Comparison of ENCODE assay signal across 8 cellular contexts in genomic region chr1:234978397-234979291, GRCh38.
DNase-seq lines count a peak whose midpoint lies in the region; TF ChIP-seq lines count a peak whose summit lies in the region.

No MANE protein-coding gene starts in this region.

- H3K27me3 ChIP-seq in vagina, result no peaks in the 10 kb centered on the region

- H3K27ac ChIP-seq in epithelial cell of prostate (peak overlapping the region; percentile 93), vagina (peak overlapping the region; percentile 85)

- H3K4me1 ChIP-seq in vagina, result peaks cover 77% of the 10 kb centered on the region

- CTCF ChIA-PET in HEK293T (lab: Yijun Ruan, JAX), result interaction anchor here (0.5 to 1.7 kb wide), 6 partner anchors 8 to 656 kb away, joined by 3 to 11 read pairs (median 4); no protein-coding TSS in a partner anchor

- no peaks in the 10 kb centered on the region for H3K36me3 Mint-ChIP-seq in nephron (ENCODE audit: low read depth)

- TF ChIP-seq POLR2A in vagina (IDR thresholded peaks at IDR 0.05), result no peak

- H3K9me3 ChIP-seq in vagina, result no peaks in the 10 kb centered on the region

- POLR2A ChIA-PET in HEK293T (lab: Yijun Ruan, JAX), result interaction anchor here (0.7 to 2.6 kb wide), 4 partner anchors 8 to 368 kb away, joined by 3 to 12 read pairs (median 6); no protein-coding TSS in a partner anchor

- peak overlapping the region; percentile 93 to 98 (median 95) for H3K27ac Mint-ChIP-seq in nephron

- intact Hi-C loops in vagina (cut with DNase I), result loop anchor here (5.0 to 10.0 kb wide), 3 partner anchors 54 to 484 kb away; no protein-coding TSS in a partner anchor

- H3K4me3 Mint-ChIP-seq in nephron, result peak overlapping the region in 1 of 3 experiments; percentile 5

- TF ChIP-seq CTCF in nephron (IDR thresholded peaks at IDR 0.05; ENCODE audit: unreplicated experiment in 3 of 3), result no peak
- no peak for TF ChIP-seq CTCF in vagina (IDR thresholded peaks at IDR 0.05)

- H3K4me1 Mint-ChIP-seq in nephron, result peaks cover 75% of the 10 kb centered on the region

- H3K27me3 Mint-ChIP-seq in nephron (ENCODE audit: low read depth), result no peaks in the 10 kb centered on the region

- DNase-seq in NCI-H2029 (lab: John Stamatoyannopoulos, UW) (peak; percentile 32), NCI-H2029 treated with DMSO at 0.1 percent for 48 hours (lab: John Stamatoyannopoulos, UW) (no peak), HEK293T (ENCODE audit: extremely low spot score) (no peak), NCI-H146 treated with DMSO at 0.1 percent for 48 hours (lab: John Stamatoyannopoulos, UW; ENCODE audit: unreplicated experiment) (peak; percentile 67), epithelial cell of prostate (ENCODE audit: low read depth, low spot score) (peak; percentile 64), vagina (ENCODE audit: extremely low spot score in 2 of 2) (no peak)
- DNase-seq in activated CD4-positive, alpha-beta T cell treated with anti-CD3 and anti-CD28 coated beads for 48 hours, result peak; percentile 68

- H3K36me3 ChIP-seq in vagina, result no peaks in the 10 kb centered on the region

- no peaks in the 10 kb centered on the region for H3K9me3 Mint-ChIP-seq in nephron

- peak overlapping the region in 1 of 2 donors; percentile 5 for H3K4me3 ChIP-seq in vagina

TF ChIP-seq in HEK293T, 16 proteins besides CTCF, POLR2A, EP300 and RAD21:
- TF ChIP-seq SUZ12 (IDR thresholded peaks at IDR 0.05) (no peak), LEF1 (IDR thresholded peaks at IDR 0.05; ENCODE audit: borderline replicate concordance) (no peak), BHLHE40 (IDR thresholded peaks at IDR 0.05; ENCODE audit: borderline replicate concordance) (no peak), FOXM1 (IDR thresholded peaks at IDR 0.05; ENCODE audit: borderline replicate concordance) (no peak), ARNT (IDR thresholded peaks at IDR 0.05) (no peak), ZNF384 (IDR thresholded peaks at IDR 0.05) (no peak)
- TF ChIP-seq, protein P1, sequence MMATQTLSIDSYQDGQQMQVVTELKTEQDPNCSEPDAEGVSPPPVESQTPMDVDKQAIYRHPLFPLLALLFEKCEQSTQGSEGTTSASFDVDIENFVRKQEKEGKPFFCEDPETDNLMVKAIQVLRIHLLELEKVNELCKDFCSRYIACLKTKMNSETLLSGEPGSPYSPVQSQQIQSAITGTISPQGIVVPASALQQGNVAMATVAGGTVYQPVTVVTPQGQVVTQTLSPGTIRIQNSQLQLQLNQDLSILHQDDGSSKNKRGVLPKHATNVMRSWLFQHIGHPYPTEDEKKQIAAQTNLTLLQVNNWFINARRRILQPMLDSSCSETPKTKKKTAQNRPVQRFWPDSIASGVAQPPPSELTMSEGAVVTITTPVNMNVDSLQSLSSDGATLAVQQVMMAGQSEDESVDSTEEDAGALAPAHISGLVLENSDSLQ (IDR thresholded peaks at IDR 0.05), result peak; percentile 60; the same call in 1 of the 2 replicates

Comparison
In these comparisons a context has a peak if more than half of its experiments do, and no peak if none do; other contexts are left out.
1. DNase-seq: peak in NCI-H2029 (single experiment), NCI-H146 treated with DMSO at 0.1 percent for 48 hours (single experiment), activated CD4-positive, alpha-beta T cell treated with anti-CD3 and anti-CD28 coated beads for 48 hours (single experiment) and epithelial cell of prostate (single experiment); none in NCI-H2029 treated with DMSO at 0.1 percent for 48 hours (single experiment), HEK293T (single experiment) and vagina (0 of 2).